ENCODE assay signal across 8 cellular contexts in the genomic region with DNA sequence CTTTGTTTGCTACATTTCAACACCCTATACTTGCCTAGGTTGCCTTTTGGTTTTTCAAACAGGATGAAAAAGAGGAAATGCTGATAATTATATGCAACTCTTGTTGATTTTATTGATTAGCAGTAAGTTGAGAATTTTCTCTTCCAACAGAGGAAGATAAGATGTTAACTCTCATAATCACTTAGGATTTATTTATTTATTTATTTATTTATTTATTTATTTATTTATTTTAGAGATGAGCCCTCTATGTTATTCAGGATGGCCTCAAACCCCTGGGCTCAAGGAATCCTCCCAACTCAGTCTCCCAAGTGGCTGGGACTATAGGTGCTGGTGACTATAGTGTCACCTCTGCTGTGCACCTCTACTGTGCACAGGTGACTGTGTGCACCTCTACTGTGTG.
"Had no signal": no experiment of that assay in that cellular context is flagged by ENCODE, and none has a peak within 500 bp of the region (broad histone marks: within the 10 kb centered on the region; RNA-seq: fewer than 3 reads in every experiment).

No MANE protein-coding gene starts in this region.

- H3K4me3 ChIP-seq: GM12878 had no signal

- DNase-seq: GDM1, GF-D8 had no signal

- FAIRE-seq: G401.6, GM12878, GM12891, GM12892, GM18507, GM19239 had no signal

- ATAC-seq: GM12878 had no signal
